ENCODE assay signal across 1 cellular context in genomic region chr2:226649871-226650660, GRCh38.
TF ChIP-seq lines count a peak whose summit lies in the region.

No MANE protein-coding gene starts in this region.

TF ChIP-seq in A549, 52 proteins besides CTCF, POLR2A, EP300 and RAD21 (continued from another document):
- TF ChIP-seq FOSB (CRISPR knock-in tag; IDR thresholded peaks at IDR 0.05), result no peak
- TF ChIP-seq POLR2AphosphoS2 (conservative IDR thresholded peaks at IDR 0.05; ENCODE audit: low read length), result no peak
